In the genomic region with DNA sequence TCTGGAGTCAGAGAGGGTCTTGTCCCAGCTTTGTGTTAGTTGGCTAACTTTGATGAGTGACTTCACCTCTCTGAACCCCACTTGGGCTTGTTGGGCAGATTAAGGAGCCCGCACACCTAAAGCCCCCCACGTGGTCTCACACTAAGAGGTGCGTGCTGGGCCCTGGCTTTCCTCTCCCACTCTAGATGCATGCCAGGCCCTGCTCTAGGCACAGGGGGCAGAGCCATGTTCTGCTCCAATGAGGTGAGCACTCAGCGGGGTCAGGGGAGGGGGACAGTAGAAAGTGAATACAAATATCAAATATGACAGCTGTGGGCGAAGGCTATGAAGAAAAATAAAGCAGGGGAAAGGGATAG, we compare ENCODE assay signal across 16 cellular contexts.
DNase-seq lines count a peak whose midpoint lies in the region; ATAC-seq and TF ChIP-seq lines count a peak whose summit lies in the region.
"Had no signal": no experiment of that assay in that cellular context is flagged by ENCODE, and none has a peak within 500 bp of the region (broad histone marks: within the 10 kb centered on the region; RNA-seq: fewer than 3 reads in every experiment).

No MANE protein-coding gene starts in this region.

- H3K27me3 ChIP-seq in heart left ventricle (no peaks in the 10 kb centered on the region), lower lobe of right lung (ENCODE audit: low read depth) (no peaks in the 10 kb centered on the region), thoracic aorta (replicated peaks; ENCODE audit: insufficient read depth) (no peaks in the 10 kb centered on the region)
- H3K27me3 ChIP-seq: MG63, Peyer's patch had no signal

- no peak for ATAC-seq in heart left ventricle
- ATAC-seq in Right ventricle myocardium inferior: no peak
- peak in 1 of 2 donors; percentile 4 for ATAC-seq in lower lobe of right lung
- no peak for ATAC-seq in thoracic aorta (ENCODE audit: insufficient number of reproducible peaks, low FRiP score, low read depth)
- no peak for ATAC-seq in GM18505 (IDR thresholded peaks at IDR 0.05; ENCODE audit: unreplicated experiment)

- TF ChIP-seq POLR2A in heart left ventricle (IDR thresholded peaks at IDR 0.05) (no peak), GM18505 (IDR thresholded peaks at IDR 0.05; ENCODE audit: borderline replicate concordance, extremely low read depth, insufficient read depth, insufficient read length) (no peak)

- no peak for TF ChIP-seq CTCF in heart left ventricle (IDR thresholded peaks at IDR 0.05)
- no peak for TF ChIP-seq CTCF in coronary artery (IDR thresholded peaks at IDR 0.05)
- no peak for TF ChIP-seq CTCF in lower lobe of right lung (IDR thresholded peaks at IDR 0.05)
- no peak for TF ChIP-seq CTCF in thoracic aorta (IDR thresholded peaks at IDR 0.05)

- H3K36me3 ChIP-seq in heart left ventricle (peaks cover 0 to 90% (median 47%) of the 10 kb centered on the region in 9 donors), lower lobe of right lung (peaks cover 52% of the 10 kb centered on the region), thoracic aorta (peaks cover 30% of the 10 kb centered on the region)
- H3K36me3 ChIP-seq: MG63 had no signal

- H3K27ac ChIP-seq in heart left ventricle (peak overlapping the region; percentile 73 to 100 (median 92)), coronary artery (peak overlapping the region; percentile 88 to 91), lower lobe of right lung (peak overlapping the region; percentile 34), thoracic aorta (peak overlapping the region; percentile 87 to 92)

- DNase-seq in heart left ventricle (no peak), Right ventricle myocardium inferior (ENCODE audit: missing footprints) (no peak), coronary artery (ENCODE audit: low spot score) (no peak), lower lobe of right lung (no peak), thoracic aorta (ENCODE audit: low spot score) (no peak), NCI-H2107 treated with DMSO at 0.1 percent for 48 hours (lab: John Stamatoyannopoulos, UW; ENCODE audit: unreplicated experiment) (no peak), NCI-H2171 treated with DMSO at 0.1 percent for 48 hours (lab: John Stamatoyannopoulos, UW) (no peak)
- DNase-seq: CD4-positive, alpha-beta memory T cell; GOT3; MG63; NCI-H1105 treated with DMSO at 0.1 percent for 48 hours; NCI-H187; NCI-H510A; Peyer's patch; SHP77 treated with DMSO at 0.1 percent for 48 hours had no signal

- H3K4me3 ChIP-seq in heart left ventricle (no peak overlapping the region), coronary artery (no peak overlapping the region), lower lobe of right lung (no peak overlapping the region), thoracic aorta (no peak overlapping the region)
- H3K4me3 ChIP-seq: MG63, Peyer's patch had no signal

- 86 to 95% (median 91%) methylated on average over 5 of the region's 5 CpGs for WGBS in heart left ventricle, 4 donors

- H3K4me1 ChIP-seq in heart left ventricle (peaks cover 0 to 62% (median 31%) of the 10 kb centered on the region in 12 donors), lower lobe of right lung (peaks cover 9% of the 10 kb centered on the region), thoracic aorta (ENCODE audit: control insufficient read depth in 1 of 2, low read depth in 2 of 2) (peaks cover 15 to 45% of the 10 kb centered on the region in 2 donors)

- H3K9me3 ChIP-seq in heart left ventricle (no peaks in the 10 kb centered on the region), lower lobe of right lung (no peaks in the 10 kb centered on the region), thoracic aorta (no peaks in the 10 kb centered on the region)
- H3K9me3 ChIP-seq: MG63, Peyer's patch had no signal

- intact Hi-C loops in heart left ventricle (cut with DNase I): no loop called here
- intact Hi-C loops in Right ventricle myocardium inferior (cut with DNase I): loop anchor here (1.0 kb wide), 1 partner anchor 177 kb away; no protein-coding TSS in a partner anchor
- intact Hi-C loops in lower lobe of right lung (cut with DNase I): no loop called here

Comparison
In these comparisons a context has a peak if more than half of its experiments do, and no peak if none do; other contexts are left out.
1. H3K27ac ChIP-seq: peak in every context shown above with its lines; median percentile 92 in heart left ventricle; 90 in coronary artery; 90 in thoracic aorta; 34 in lower lobe of right lung.